Comparison of ENCODE assay signal across 16 cellular contexts in genomic region chr12:100661300-100661951, GRCh38.
A peak's percentile ranks its signal among the peaks of the same experiment; 100 is the strongest.
DNase-seq lines count a peak whose midpoint lies in the region; ATAC-seq, FAIRE-seq and TF ChIP-seq lines count a peak whose summit lies in the region.
"Had no signal": no experiment of that assay in that cellular context is flagged by ENCODE, and none has a peak within 500 bp of the region (broad histone marks: within the 10 kb centered on the region; RNA-seq: fewer than 3 reads in every experiment).

No MANE protein-coding gene starts in this region.

- H3K4me1 ChIP-seq in BLaER1 treated with 17β-estradiol and CSF1 and Interleukin-3, amounts not matched to agents 10 nM and 100 nM = peaks cover 0 to 23% (median 13%) of the 10 kb centered on the region in 10 experiments; a peak in 18 of 20 replicates
- H3K4me1 ChIP-seq in suprapubic skin = no peaks in the 10 kb centered on the region
- H3K4me1 ChIP-seq: BE2C, SJCRH30 had no signal

- no peak for FAIRE-seq in frontal cortex (lab: Jason Lieb, UNC)
- FAIRE-seq: small intestine, urothelium cell line had no signal

- no peak overlapping the region for H3K4me3 ChIP-seq in BLaER1 treated with 17β-estradiol and CSF1 and Interleukin-3, amounts not matched to agents 10 nM and 100 nM
- H3K4me3 ChIP-seq in fibroblast of pulmonary artery (replicated peaks; ENCODE audit: low read depth, low read length) (no peak overlapping the region), suprapubic skin (no peak overlapping the region)
- H3K4me3 ChIP-seq: SJCRH30 had no signal

- H3K27me3 ChIP-seq in BLaER1 treated with 17β-estradiol and CSF1 and Interleukin-3, amounts not matched to agents 10 nM and 100 nM = no peaks in the 10 kb centered on the region
- no peaks in the 10 kb centered on the region for H3K27me3 ChIP-seq in suprapubic skin
- H3K27me3 ChIP-seq: BE2C, SJCRH30 had no signal

- 51% methylated on average over 6 of the region's 6 CpGs for WGBS in suprapubic skin

- ATAC-seq in GM18505 (IDR thresholded peaks at IDR 0.05; ENCODE audit: unreplicated experiment) = no peak
- ATAC-seq in GM18520 (IDR thresholded peaks at IDR 0.05; ENCODE audit: unreplicated experiment) = no peak
- ATAC-seq: naive thymus-derived CD8-positive, alpha-beta T cell had no signal

- peak overlapping the region; percentile 11 to 53 (median 29); a peak in 19 of 22 replicates for H3K4me2 ChIP-seq in BLaER1 treated with 17β-estradiol and CSF1 and Interleukin-3, amounts not matched to agents 10 nM and 100 nM

- peaks cover 0 to 15% (median 11%) of the 10 kb centered on the region in 11 experiments; a peak in 18 of 22 replicates for H3K9me3 ChIP-seq in BLaER1 treated with 17β-estradiol and CSF1 and Interleukin-3, amounts not matched to agents 10 nM and 100 nM (replicated peaks in 1 of 11)
- H3K9me3 ChIP-seq in suprapubic skin = no peaks in the 10 kb centered on the region
- H3K9me3 ChIP-seq: BE2C, SJCRH30 had no signal

- TF ChIP-seq POLR2A in suprapubic skin (IDR thresholded peaks at IDR 0.05) = no peak
- no peak for TF ChIP-seq POLR2A in GM18505 (IDR thresholded peaks at IDR 0.05; ENCODE audit: borderline replicate concordance, extremely low read depth, insufficient read depth, insufficient read length)

- no peak for TF ChIP-seq EP300 in suprapubic skin (IDR thresholded peaks at IDR 0.05)

- TF ChIP-seq CTCF in GM20000 (IDR thresholded peaks at IDR 0.05; ENCODE audit: extremely low read depth, missing control alignments) (no peak), fibroblast of pulmonary artery (IDR thresholded peaks at IDR 0.05; ENCODE audit: low read length, missing control alignments) (no peak), suprapubic skin (IDR thresholded peaks at IDR 0.05) (no peak)

- H4K20me1 ChIP-seq in BLaER1 treated with 17β-estradiol and CSF1 and Interleukin-3, amounts not matched to agents 10 nM and 100 nM = no peaks in the 10 kb centered on the region

- no peak overlapping the region for H3K9ac ChIP-seq in BLaER1 treated with 17β-estradiol and CSF1 and Interleukin-3, amounts not matched to agents 10 nM and 100 nM

- DNase-seq in GM20000 (ENCODE audit: low spot score) (peak; percentile 12), HT1080 (ENCODE audit: low read depth) (peak; percentile 25), fibroblast of pulmonary artery (ENCODE audit: low read depth) (peak; percentile 60), frontal cortex (ENCODE audit: low spot score in 2 of 2) (no peak), suprapubic skin (ENCODE audit: low spot score in 2 of 2) (no peak)
- DNase-seq: BE2C; immature natural killer cell; naive thymus-derived CD8-positive, alpha-beta T cell; NCI-H748 treated with DMSO at 0.1 percent for 48 hours; SJCRH30; small intestine; WERI-Rb-1 had no signal

- H3K36me3 ChIP-seq in BLaER1 treated with 17β-estradiol and CSF1 and Interleukin-3, amounts not matched to agents 10 nM and 100 nM = no peaks in the 10 kb centered on the region
- no peaks in the 10 kb centered on the region for H3K36me3 ChIP-seq in suprapubic skin
- H3K36me3 ChIP-seq: BE2C, SJCRH30, WERI-Rb-1 had no signal

- H3K27ac ChIP-seq in BLaER1 treated with 17β-estradiol and CSF1 and Interleukin-3, amounts not matched to agents 10 nM and 100 nM = no peak overlapping the region
- no peak overlapping the region for H3K27ac ChIP-seq in suprapubic skin
- H3K27ac ChIP-seq: SJCRH30, WERI-Rb-1 had no signal

Comparison
In these comparisons a context has a peak if more than half of its experiments do, and no peak if none do; other contexts are left out.
1. DNase-seq: peak in GM20000 (single experiment), HT1080 (single experiment) and fibroblast of pulmonary artery (single experiment); none in frontal cortex (0 of 2) and suprapubic skin (0 of 2).